Comparison of ENCODE assay signal across 8 cellular contexts in genomic region chr1:151255381-151255780, GRCh38. TPM values are rescaled to one million over a fixed set of nuclear protein-coding genes. Genes with fewer than 3 reads are reported as not detected.
DNase-seq lines count a peak whose midpoint lies in the region; ATAC-seq, FAIRE-seq and TF ChIP-seq lines count a peak whose summit lies in the region.

No MANE protein-coding gene starts in this region.

- FAIRE-seq in GM12891 (lab: Jason Lieb, UNC): no peak

- peaks cover 41% of the 10 kb centered on the region for H3K4me1 Mint-ChIP-seq in stimulated activated naive CD8-positive, alpha-beta T cell treated with anti-CD3 and anti-CD28 coated beads, Interleukin-15, Interleukin-2, amounts not matched to agents 100 ng/mL and 50 ng/mL, for 24 hours (ENCODE audit: low read depth)

- H3K27me3 Mint-ChIP-seq in stimulated activated naive CD8-positive, alpha-beta T cell treated with anti-CD3 and anti-CD28 coated beads, Interleukin-15, Interleukin-2, amounts not matched to agents 100 ng/mL and 50 ng/mL, for 24 hours: no peaks in the 10 kb centered on the region

- in situ Hi-C loops in astrocyte of the cerebellum (cut with HindIII; ENCODE audit: low sequenced_read_pairs): no loop called here

- TF ChIP-seq POLR2A in GM12891 (IDR thresholded peaks at IDR 0.05; ENCODE audit: low read depth, low read length): no peak

- H3K4me3 Mint-ChIP-seq in stimulated activated naive CD8-positive, alpha-beta T cell treated with anti-CD3 and anti-CD28 coated beads, Interleukin-15, Interleukin-2, amounts not matched to agents 100 ng/mL and 50 ng/mL, for 24 hours: peak overlapping the region; percentile 95

- peak overlapping the region; percentile 98 for H3K27ac Mint-ChIP-seq in stimulated activated naive CD8-positive, alpha-beta T cell treated with anti-CD3 and anti-CD28 coated beads, Interleukin-15, Interleukin-2, amounts not matched to agents 100 ng/mL and 50 ng/mL, for 24 hours

- ATAC-seq in stimulated activated naive CD8-positive, alpha-beta T cell treated with anti-CD3 and anti-CD28 coated beads, Interleukin-15, Interleukin-2, amounts not matched to agents 100 U/mL and 50 U/mL, for 24 hours: no peak
- ATAC-seq in lower lobe of right lung (no peak), GM21447 (IDR thresholded peaks at IDR 0.05; ENCODE audit: unreplicated experiment) (no peak), GM18873 (IDR thresholded peaks at IDR 0.05; ENCODE audit: low FRiP score, unreplicated experiment) (no peak)

- no peaks in the 10 kb centered on the region for H3K9me3 ChIP-seq in lower lobe of right lung

- TF ChIP-seq CTCF in astrocyte of the cerebellum (IDR thresholded peaks at IDR 0.05; ENCODE audit: low read depth, low read length, missing control alignments): no peak
- TF ChIP-seq CTCF in lower lobe of right lung (IDR thresholded peaks at IDR 0.05): no peak

- no peak for DNase-seq in stimulated activated naive CD8-positive, alpha-beta T cell treated with anti-CD3 and anti-CD28 coated beads, Interleukin-15, Interleukin-2, amounts not matched to agents 100 U/mL and 50 U/mL, for 24 hours
- DNase-seq in astrocyte of the cerebellum (ENCODE audit: low read depth) (no peak), lower lobe of right lung (no peak), GM12891 (ENCODE audit: insufficient read length, low spot score) (no peak), head of caudate nucleus (no peak)

- peaks cover 10% of the 10 kb centered on the region for H3K4me1 ChIP-seq in lower lobe of right lung

- peaks cover 20% of the 10 kb centered on the region for H3K36me3 Mint-ChIP-seq in stimulated activated naive CD8-positive, alpha-beta T cell treated with anti-CD3 and anti-CD28 coated beads, Interleukin-15, Interleukin-2, amounts not matched to agents 100 ng/mL and 50 ng/mL, for 24 hours (ENCODE audit: low read depth)

- H3K36me3 ChIP-seq in lower lobe of right lung: no peaks in the 10 kb centered on the region

- H3K4me3 ChIP-seq in astrocyte of the cerebellum (ENCODE audit: low read depth, low read length) (peak overlapping the region; percentile 90), lower lobe of right lung (peak overlapping the region; percentile 89)

- H3K27me3 ChIP-seq in lower lobe of right lung (ENCODE audit: low read depth): no peaks in the 10 kb centered on the region

- no peaks in the 10 kb centered on the region for H3K9me3 Mint-ChIP-seq in stimulated activated naive CD8-positive, alpha-beta T cell treated with anti-CD3 and anti-CD28 coated beads, Interleukin-15, Interleukin-2, amounts not matched to agents 100 ng/mL and 50 ng/mL, for 24 hours

- peak overlapping the region; percentile 84 for H3K27ac ChIP-seq in lower lobe of right lung

- intact Hi-C loops in lower lobe of right lung (cut with DNase I) (no loop called here), head of caudate nucleus (cut with DNase I) (loop anchor here (2.0 kb wide), 2 partner anchors 25 to 57 kb away; partner anchors contain the start of gene PIP5K1A)

TF ChIP-seq in GM12891, 5 proteins besides CTCF, POLR2A, EP300 and RAD21:
- TF ChIP-seq TAF1 (IDR thresholded peaks at IDR 0.05; ENCODE audit: low read depth, low read length): no peak
- TF ChIP-seq PAX5 (IDR thresholded peaks at IDR 0.05; ENCODE audit: insufficient read depth, low read length, severe bottlenecking): no peak
- TF ChIP-seq SPI1 (IDR thresholded peaks at IDR 0.05; ENCODE audit: low read depth, low read length): no peak
- no peak for TF ChIP-seq POU2F2 (IDR thresholded peaks at IDR 0.05; ENCODE audit: low read depth, low read length)
TF ChIP-seq in GM12891: peak in this region for 0.

RNA-seq across cellular contexts. Expression of gene PSMD4, which starts 0.8 kb away (rescaled TPM):
- 106 TPM for total RNA-seq in lower lobe of right lung
- 191 TPM for polyA plus RNA-seq in GM12891 (2012; ENCODE audit: low read depth, missing spikeins)

RNA-seq across cellular contexts. Expression of gene ZNF687, which starts 26.7 kb away (rescaled TPM):
- total RNA-seq in lower lobe of right lung: 23.7 TPM
- 16.8 TPM for polyA plus RNA-seq in GM12891 (2012; ENCODE audit: low read depth, missing spikeins)

RNA-seq across cellular contexts. Expression of gene PIP5K1A, which starts 57.0 kb away (rescaled TPM):
- total RNA-seq in lower lobe of right lung: 47.9 TPM
- polyA plus RNA-seq in GM12891 (2012; ENCODE audit: low read depth, missing spikeins): 26.0 TPM
